8 cellular contexts compared by ENCODE assay signal in genomic region chr18:75211002-75211621, GRCh38. TPM values are rescaled to one million over a fixed set of nuclear protein-coding genes. Genes with fewer than 3 reads are reported as not detected.
DNase-seq lines count a peak whose midpoint lies in the region; ATAC-seq and TF ChIP-seq lines count a peak whose summit lies in the region.

No MANE protein-coding gene starts in this region.

- whole genome bisulfite sequencing in lower leg skin, 2 donors, result 0 to 1% methylated on average over 24 to 54 of the region's 64 CpGs
- 0% methylated on average over 4 to 53 of the region's 64 CpGs for WGBS in transverse colon (ENCODE audit: low coverage in 1 of 2), 2 donors

- H2AFZ ChIP-seq in PC-9, result peak overlapping the region; percentile 100

- H3K9me3 Mint-ChIP-seq in brain, result peaks cover 0 to 3% (median 0%) of the 10 kb centered on the region in 5 experiments

- intact Hi-C loops in PC-9 (cut with micrococcal nuclease; ENCODE audit: unreplicated experiment), result loop anchor here (2.0 kb wide), 1 partner anchor 140 kb away; no protein-coding TSS in a partner anchor
- intact Hi-C loops in lower leg skin (cut with DNase I; ENCODE audit: low total_unique reads), result no loop called here
- intact Hi-C loops in transverse colon (cut with DNase I; ENCODE audit: low total_unique reads), result loop anchor here (10.0 kb wide), 1 partner anchor 264 kb away; no protein-coding TSS in a partner anchor

- CTCF ChIA-PET in PC-9 (lab: Charles Lee), result no interaction called here

- TF ChIP-seq POLR2A in lower leg skin (IDR thresholded peaks at IDR 0.05) (no peak), transverse colon (IDR thresholded peaks at IDR 0.05) (no peak)

- H3K4me3 ChIP-seq in PC-9 (peak overlapping the region; percentile 90), lower leg skin (ENCODE audit: low read depth, poor library complexity, severe bottlenecking) (peak overlapping the region; percentile 78), transverse colon (peak overlapping the region; percentile 79 to 99 (median 84))

- peak overlapping the region; percentile 94 to 99 (median 97) for H3K4me3 Mint-ChIP-seq in brain

- no peaks in the 10 kb centered on the region for H3K9me2 ChIP-seq in PC-9 (ENCODE audit: insufficient read depth)

- peaks cover 14% of the 10 kb centered on the region; the same call in 1 of the 2 replicates for H4K20me1 ChIP-seq in PC-9 (ENCODE audit: insufficient read depth)

- in situ Hi-C loops in transverse colon (cut with MboI; ENCODE audit: low pct_ligation_motif_present in 1 of 4, low pct_unique_long_range_greater_than_20kb in 1 of 4, low sequenced_read_pairs in 3 of 4), result loop anchor here in 1 of 4 donors (25.0 kb wide), 1 partner anchor 724 kb away; the partner anchor contains the start of gene CNDP2

- DNase-seq in stimulated activated naive CD4-positive, alpha-beta T cell (lab: John Stamatoyannopoulos, UW), result peak in 5 of 6 experiments; percentile 31 to 65 (median 63)
- no peak for DNase-seq in stimulated activated naive CD4-positive, alpha-beta T cell treated with Interleukin-2 at 50 U/mL for 16 hours (lab: John Stamatoyannopoulos, UW)
- DNase-seq in PC-9, result no peak
- DNase-seq in lower leg skin (ENCODE audit: low spot score in 2 of 2), result no peak
- peak; percentile 21 for DNase-seq in transverse colon
- no peak for DNase-seq in dedifferentiated amniotic fluid mesenchymal stem cell (ENCODE audit: extremely low spot score)

- TF ChIP-seq CTCF in PC-9 (conservative IDR thresholded peaks at IDR 0.05) (no peak), brain (conservative IDR thresholded peaks at IDR 0.05) (no peak), lower leg skin (IDR thresholded peaks at IDR 0.05) (no peak), transverse colon (IDR thresholded peaks at IDR 0.05) (no peak)

- ATAC-seq in GM19397 (IDR thresholded peaks at IDR 0.05; ENCODE audit: unreplicated experiment), result no peak

- peak overlapping the region; percentile 77; the same call in 1 of the 2 replicates for H3K27ac ChIP-seq in PC-9
- H3K27ac ChIP-seq in transverse colon, result peak overlapping the region; percentile 97 to 100 (median 98)

- peaks cover 31% of the 10 kb centered on the region for H3K27me3 Mint-ChIP-seq in brain

- peaks cover 4% of the 10 kb centered on the region for H3K36me3 Mint-ChIP-seq in brain

- H3K4me2 ChIP-seq in PC-9, result peak overlapping the region; percentile 93

- peaks cover 65% of the 10 kb centered on the region for H3K4me1 Mint-ChIP-seq in brain

- H3K9me3 ChIP-seq in PC-9 (ENCODE audit: insufficient read depth, low read depth), result no peaks in the 10 kb centered on the region
- no peaks in the 10 kb centered on the region for H3K9me3 ChIP-seq in transverse colon

- POLR2A ChIA-PET in PC-9 (lab: Charles Lee; ENCODE audit: unreplicated experiment), result interaction anchor here (0.5 kb wide), 1 partner anchor 177 kb away, joined by 3 read pairs; no protein-coding TSS in a partner anchor

- peaks cover 40% of the 10 kb centered on the region for H3K4me1 ChIP-seq in PC-9 (replicated peaks; ENCODE audit: insufficient read depth)
- peaks cover 19 to 59% (median 54%) of the 10 kb centered on the region in 4 donors for H3K4me1 ChIP-seq in transverse colon

- no peaks in the 10 kb centered on the region for H3K27me3 ChIP-seq in PC-9 (ENCODE audit: insufficient read depth, low read depth)
- H3K27me3 ChIP-seq in transverse colon, result no peaks in the 10 kb centered on the region

- TF ChIP-seq EP300 in transverse colon (IDR thresholded peaks at IDR 0.05; ENCODE audit: low read depth), result no peak

- H3F3A ChIP-seq in PC-9 (ENCODE audit: insufficient read depth, low read depth), result peaks cover 27% of the 10 kb centered on the region

- peak overlapping the region; percentile 97 to 99 (median 98) for H3K27ac Mint-ChIP-seq in brain

- H3K36me3 ChIP-seq in PC-9 (ENCODE audit: low read depth) (no peaks in the 10 kb centered on the region), transverse colon (no peaks in the 10 kb centered on the region)

- BruUV-seq in PC-9 (replicated peaks; lab: Mats Ljungman, UMichigan), result no TSS peak

- H3K79me2 ChIP-seq in PC-9 (ENCODE audit: low read depth), result peaks cover 23% of the 10 kb centered on the region

RNA-seq across cellular contexts. Expression of gene TSHZ1, which starts 0.5 kb away (rescaled TPM):
- total RNA-seq in PC-9 (2021) (6.5 and 7.4 TPM in 2 replicates), lower leg skin (10 to 100 TPM; 14.1 to 23.3 (median 17.6) TPM), transverse colon (10 to 100 TPM; 16.3 to 34.8 (median 29.8) TPM)
- 35.6 TPM for polyA plus RNA-seq in brain (ENCODE audit: insufficient read depth, low read depth, low replicate concordance)

RNA-seq across cellular contexts. Expression of gene PTGR3, which starts 2.2 kb away (rescaled TPM):
- total RNA-seq in PC-9 (2021) (36.6 and 38.4 TPM in 2 replicates), lower leg skin (10 to 100 TPM; 11.7 to 29.3 (median 24.2) TPM), transverse colon (10 to 100 TPM; 10.1 to 45.9 (median 23.4) TPM)
- polyA plus RNA-seq in brain (ENCODE audit: insufficient read depth, low read depth, low replicate concordance), result 30.8 TPM

Comparison
In these comparisons a context has a peak if more than half of its experiments do, and no peak if none do; other contexts are left out.
1. DNase-seq: peak in stimulated activated naive CD4-positive, alpha-beta T cell (5 of 6) and transverse colon (single experiment); none in stimulated activated naive CD4-positive, alpha-beta T cell treated with Interleukin-2 at 50 U/mL for 16 hours (single experiment), PC-9 (0 of 2), lower leg skin (0 of 2) and dedifferentiated amniotic fluid mesenchymal stem cell (single experiment).
2. Peak in every context shown above with its lines, with median percentiles within 50 percentile points of each other: H3K4me3 ChIP-seq.